8 cellular contexts compared by ENCODE assay signal in genomic region chr7:120725376-120726039, GRCh38.
DNase-seq lines count a peak whose midpoint lies in the region; ATAC-seq and TF ChIP-seq lines count a peak whose summit lies in the region.

No MANE protein-coding gene starts in this region.

- no peak overlapping the region for H3K4me3 Mint-ChIP-seq in mesothelial cell of epicardium

- no peak overlapping the region for H3K9ac ChIP-seq in GM23248

- no peaks in the 10 kb centered on the region for H3K9me3 Mint-ChIP-seq in mesothelial cell of epicardium

- 24 to 27% methylated on average over 10 of the region's 10 CpGs for WGBS in GM23248 (ENCODE audit: low coverage in 1 of 2, low lambda C conversion rate in 2 of 2, missing lambda C conversion rate in 2 of 2), 2 experiments

- no peak for TF ChIP-seq POLR2A in breast epithelium (IDR thresholded peaks at IDR 0.05)

- H3K79me2 ChIP-seq in GM23248 (ENCODE audit: insufficient read depth): no peaks in the 10 kb centered on the region

- no peak for ATAC-seq in HG03095 (IDR thresholded peaks at IDR 0.05; ENCODE audit: unreplicated experiment)

- intact Hi-C loops in breast epithelium (cut with DNase I; ENCODE audit: low total_unique reads): no loop called here

- no peak for DNase-seq in AG09319 (ENCODE audit: extremely low read depth, low read depth)
- peak; percentile 81 for DNase-seq in GM23248
- peak; percentile 58 for DNase-seq in NCI-H446 treated with DMSO at 0.1 percent for 48 hours (lab: John Stamatoyannopoulos, UW)
- DNase-seq in breast epithelium (ENCODE audit: low spot score in 2 of 2): no peak
- no peak for DNase-seq in mesothelial cell of epicardium (ENCODE audit: low spot score in 2 of 2, unreplicated experiment in 2 of 2)
- DNase-seq in mesenteric fat pad (ENCODE audit: low spot score): no peak
- no peak for DNase-seq in activated gamma-delta T cell treated with Interleukin-2 at 50 U/mL for 16 hours

- H3K27me3 ChIP-seq in GM23248 (replicated peaks; ENCODE audit: insufficient read depth) (no peaks in the 10 kb centered on the region), breast epithelium (no peaks in the 10 kb centered on the region)

- no peaks in the 10 kb centered on the region for H3K9me2 ChIP-seq in GM23248 (ENCODE audit: insufficient read depth)

- H3K27ac ChIP-seq in GM23248 (no peak overlapping the region), breast epithelium (no peak overlapping the region)

- peaks cover 13% of the 10 kb centered on the region for H3K4me1 Mint-ChIP-seq in mesothelial cell of epicardium

- peak overlapping the region; percentile 58 for H2AFZ ChIP-seq in GM23248

- H3K4me2 ChIP-seq in GM23248 (ENCODE audit: unreplicated experiment): no peak overlapping the region

- H3K36me3 ChIP-seq in GM23248 (ENCODE audit: low read depth) (no peaks in the 10 kb centered on the region), breast epithelium (no peaks in the 10 kb centered on the region)

- 0 out of 2 replicates have a peak overlapping the region, but pooled peaks have one; percentile 42 for H3K4me3 ChIP-seq in GM23248
- no peak overlapping the region for H3K4me3 ChIP-seq in breast epithelium

- H3K4me1 ChIP-seq in GM23248 (ENCODE audit: insufficient read depth): 0 out of 2 replicates have a peak, but pooled peaks cover 4% of the 10 kb centered on the region
- no peaks in the 10 kb centered on the region for H3K4me1 ChIP-seq in breast epithelium

- no peaks in the 10 kb centered on the region for H3F3A ChIP-seq in GM23248 (ENCODE audit: insufficient read depth)

- peaks cover 2% of the 10 kb centered on the region for H3K27me3 Mint-ChIP-seq in mesothelial cell of epicardium (ENCODE audit: low read depth)

- H4K20me1 ChIP-seq in GM23248 (ENCODE audit: insufficient read depth): no peaks in the 10 kb centered on the region

- H3K9me3 ChIP-seq in GM23248 (ENCODE audit: low read depth) (no peaks in the 10 kb centered on the region), breast epithelium (no peaks in the 10 kb centered on the region)

- TF ChIP-seq CTCF in AG09319 (IDR thresholded peaks at IDR 0.05; ENCODE audit: low read depth, low read length): peak; percentile 67
- TF ChIP-seq CTCF in breast epithelium (IDR thresholded peaks at IDR 0.05): peak in 2 of 3 donors; percentile 35 to 51
- TF ChIP-seq CTCF in mesothelial cell of epicardium (IDR thresholded peaks at IDR 0.05; ENCODE audit: unreplicated experiment): peak; percentile 90

- H3K27ac Mint-ChIP-seq in mesothelial cell of epicardium: no peak overlapping the region

- in situ Hi-C loops in GM23248 (cut with MboI): loop anchor here (25.0 kb wide), 1 partner anchor 788 kb away; no protein-coding TSS in a partner anchor

- H3K36me3 Mint-ChIP-seq in mesothelial cell of epicardium: no peaks in the 10 kb centered on the region

Comparison
In these comparisons a context has a peak if more than half of its experiments do, and no peak if none do; other contexts are left out.
1. DNase-seq: peak in GM23248 (single experiment) and NCI-H446 treated with DMSO at 0.1 percent for 48 hours (single experiment); none in AG09319 (single experiment), breast epithelium (0 of 2), mesothelial cell of epicardium (0 of 2), mesenteric fat pad (single experiment) and activated gamma-delta T cell treated with Interleukin-2 at 50 U/mL for 16 hours (single experiment).
2. Peak in every context shown above with its lines, with median percentiles within 50 percentile points of each other: CTCF ChIP-seq.